18 cellular contexts compared by ENCODE assay signal in genomic region chr21:31915566-31915965, GRCh38.
"Had no signal": no experiment of that assay in that cellular context is flagged by ENCODE, and none has a peak within 500 bp of the region (broad histone marks: within the 10 kb centered on the region; RNA-seq: fewer than 3 reads in every experiment).

No MANE protein-coding gene starts in this region.

- H3K4me3 Mint-ChIP-seq: activated naive CD4-positive, alpha-beta T cell treated with anti-CD3 and anti-CD28 coated beads for 36 hours; activated naive CD8-positive, alpha-beta T cell treated with anti-CD3 and anti-CD28 coated beads, Interleukin-2, amount 10 ng/mL, durations not matched to agents 7 days and 5 days; activated T-cell treated with anti-CD3 and anti-CD28 coated beads, Interleukin-2, amount 50 U/mL, for 72 hours; central memory CD8-positive, alpha-beta T cell; immature natural killer cell; naive thymus-derived CD4-positive, alpha-beta T cell had no signal

- DNase-seq: activated CD4-positive, alpha-beta T cell treated with anti-CD3 and anti-CD28 coated beads for 4 hours; activated CD4-positive, alpha-beta T cell treated with anti-CD3 and anti-CD28 coated beads, Interleukin-2, amount 50 U/mL, for 48 hours; activated CD4-positive, CD25-positive, alpha-beta regulatory T cell; activated effector memory CD4-positive, alpha-beta T cell treated with Interleukin-2 at 50 U/mL for 16 hours; activated naive CD4-positive, alpha-beta T cell treated with anti-CD3 and anti-CD28 coated beads for 36 hours; activated naive CD8-positive, alpha-beta T cell treated with anti-CD3 and anti-CD28 coated beads, Interleukin-2, amount 10 ng/mL, durations not matched to agents 7 days and 5 days; activated T-cell treated with anti-CD3 and anti-CD28 coated beads, Interleukin-2, amount 50 U/mL, for 72 hours; amniotic stem cell; effector memory CD4-positive, alpha-beta T cell; foreskin melanocyte; immature natural killer cell; left lung; naive thymus-derived CD4-positive, alpha-beta T cell; spleen; stimulated activated CD4-positive, alpha-beta T cell treated with anti-CD3 and anti-CD28 coated beads, Interleukin-4, amount 100 ng/mL, for 4 hours; stimulated activated naive CD8-positive, alpha-beta T cell treated with anti-CD3 and anti-CD28 coated beads, Interleukin-15, Interleukin-2, amounts not matched to agents 100 U/mL and 50 U/mL, for 24 hours had no signal

- H3K27me3 Mint-ChIP-seq: activated naive CD8-positive, alpha-beta T cell treated with anti-CD3 and anti-CD28 coated beads, Interleukin-2, amount 10 ng/mL, durations not matched to agents 7 days and 5 days; progenitor cell of endocrine pancreas had no signal

- H3K4me1 Mint-ChIP-seq: activated naive CD8-positive, alpha-beta T cell treated with anti-CD3 and anti-CD28 coated beads, Interleukin-2, amount 10 ng/mL, durations not matched to agents 7 days and 5 days; central memory CD8-positive, alpha-beta T cell; immature natural killer cell; naive thymus-derived CD4-positive, alpha-beta T cell had no signal

- H3K9me3 Mint-ChIP-seq: activated naive CD4-positive, alpha-beta T cell treated with anti-CD3 and anti-CD28 coated beads for 36 hours; activated naive CD8-positive, alpha-beta T cell treated with anti-CD3 and anti-CD28 coated beads, Interleukin-2, amount 10 ng/mL, durations not matched to agents 7 days and 5 days; activated T-cell treated with anti-CD3 and anti-CD28 coated beads, Interleukin-2, amount 50 U/mL, for 72 hours; immature natural killer cell had no signal

- H3K36me3 Mint-ChIP-seq: activated naive CD8-positive, alpha-beta T cell treated with anti-CD3 and anti-CD28 coated beads, Interleukin-2, amount 10 ng/mL, durations not matched to agents 7 days and 5 days; immature natural killer cell; naive thymus-derived CD4-positive, alpha-beta T cell had no signal

- H3K27ac Mint-ChIP-seq: activated naive CD4-positive, alpha-beta T cell treated with anti-CD3 and anti-CD28 coated beads for 36 hours; activated naive CD8-positive, alpha-beta T cell treated with anti-CD3 and anti-CD28 coated beads, Interleukin-2, amount 10 ng/mL, durations not matched to agents 7 days and 5 days; activated T-cell treated with anti-CD3 and anti-CD28 coated beads, Interleukin-2, amount 50 U/mL, for 72 hours; immature natural killer cell; naive thymus-derived CD4-positive, alpha-beta T cell; progenitor cell of endocrine pancreas had no signal
